Comparison of ENCODE assay signal across 1 cellular context in the genomic region with DNA sequence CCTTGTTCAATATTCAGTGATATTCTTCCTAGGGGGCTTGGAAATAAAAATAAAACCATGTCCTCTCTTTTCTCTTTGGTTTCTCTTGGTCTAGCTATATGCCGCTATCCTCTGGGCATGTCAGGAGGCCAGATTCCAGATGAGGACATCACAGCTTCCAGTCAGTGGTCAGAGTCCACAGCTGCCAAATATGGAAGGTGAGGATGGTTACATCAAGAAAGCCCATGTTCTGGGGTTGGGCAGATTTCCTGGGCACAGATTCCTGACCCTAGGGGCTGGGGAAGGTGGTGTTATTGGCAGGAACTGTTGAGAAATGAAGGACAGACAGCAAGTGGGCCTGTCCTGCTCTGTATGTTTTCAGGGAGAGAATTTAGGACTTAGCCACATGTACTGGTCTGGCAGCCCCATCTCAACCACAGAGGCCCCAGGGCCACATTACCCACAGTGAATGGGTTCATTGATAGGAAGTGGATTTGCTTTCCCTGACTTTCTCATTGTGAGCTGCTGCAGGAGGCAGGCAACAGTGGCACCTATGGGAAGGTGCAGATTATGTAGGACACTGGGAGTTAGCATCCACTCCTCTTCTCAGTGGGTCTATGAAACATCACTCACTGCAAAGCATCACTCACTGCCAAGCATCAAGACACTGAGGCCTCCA.
A peak's percentile ranks its signal among the peaks of the same experiment; 100 is the strongest.
TF ChIP-seq lines count a peak whose summit lies in the region.

No MANE protein-coding gene starts in this region.

TF ChIP-seq in HepG2, 621 proteins besides CTCF, POLR2A, EP300 and RAD21 (continued from another document):
- TF ChIP-seq, protein P1, sequence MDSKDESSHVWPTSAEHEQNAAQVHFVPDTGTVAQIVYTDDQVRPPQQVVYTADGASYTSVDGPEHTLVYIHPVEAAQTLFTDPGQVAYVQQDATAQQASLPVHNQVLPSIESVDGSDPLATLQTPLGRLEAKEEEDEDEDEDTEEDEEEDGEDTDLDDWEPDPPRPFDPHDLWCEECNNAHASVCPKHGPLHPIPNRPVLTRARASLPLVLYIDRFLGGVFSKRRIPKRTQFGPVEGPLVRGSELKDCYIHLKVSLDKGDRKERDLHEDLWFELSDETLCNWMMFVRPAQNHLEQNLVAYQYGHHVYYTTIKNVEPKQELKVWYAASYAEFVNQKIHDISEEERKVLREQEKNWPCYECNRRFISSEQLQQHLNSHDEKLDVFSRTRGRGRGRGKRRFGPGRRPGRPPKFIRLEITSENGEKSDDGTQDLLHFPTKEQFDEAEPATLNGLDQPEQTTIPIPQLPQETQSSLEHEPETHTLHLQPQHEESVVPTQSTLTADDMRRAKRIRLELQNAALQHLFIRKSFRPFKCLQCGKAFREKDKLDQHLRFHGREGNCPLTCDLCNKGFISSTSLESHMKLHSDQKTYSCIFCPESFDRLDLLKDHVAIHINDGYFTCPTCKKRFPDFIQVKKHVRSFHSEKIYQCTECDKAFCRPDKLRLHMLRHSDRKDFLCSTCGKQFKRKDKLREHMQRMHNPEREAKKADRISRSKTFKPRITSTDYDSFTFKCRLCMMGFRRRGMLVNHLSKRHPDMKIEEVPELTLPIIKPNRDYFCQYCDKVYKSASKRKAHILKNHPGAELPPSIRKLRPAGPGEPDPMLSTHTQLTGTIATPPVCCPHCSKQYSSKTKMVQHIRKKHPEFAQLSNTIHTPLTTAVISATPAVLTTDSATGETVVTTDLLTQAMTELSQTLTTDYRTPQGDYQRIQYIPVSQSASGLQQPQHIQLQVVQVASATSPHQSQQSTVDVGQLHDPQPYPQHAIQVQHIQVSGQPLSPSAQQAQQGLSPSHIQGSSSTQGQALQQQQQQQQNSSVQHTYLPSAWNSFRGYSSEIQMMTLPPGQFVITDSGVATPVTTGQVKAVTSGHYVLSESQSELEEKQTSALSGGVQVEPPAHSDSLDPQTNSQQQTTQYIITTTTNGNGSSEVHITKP (CRISPR knock-in tag; IDR thresholded peaks at IDR 0.05; ENCODE audit: low read depth): 0 out of 2 replicates have a peak, but pooled peaks have one; percentile 35
- no peak for TF ChIP-seq NR2F6 (IDR thresholded peaks at IDR 0.05)
- 0 out of 2 replicates have a peak, but pooled peaks have one; percentile 25 for TF ChIP-seq NR2F6 (CRISPR knock-in tag; IDR thresholded peaks at IDR 0.05)
- TF ChIP-seq, protein P2, sequence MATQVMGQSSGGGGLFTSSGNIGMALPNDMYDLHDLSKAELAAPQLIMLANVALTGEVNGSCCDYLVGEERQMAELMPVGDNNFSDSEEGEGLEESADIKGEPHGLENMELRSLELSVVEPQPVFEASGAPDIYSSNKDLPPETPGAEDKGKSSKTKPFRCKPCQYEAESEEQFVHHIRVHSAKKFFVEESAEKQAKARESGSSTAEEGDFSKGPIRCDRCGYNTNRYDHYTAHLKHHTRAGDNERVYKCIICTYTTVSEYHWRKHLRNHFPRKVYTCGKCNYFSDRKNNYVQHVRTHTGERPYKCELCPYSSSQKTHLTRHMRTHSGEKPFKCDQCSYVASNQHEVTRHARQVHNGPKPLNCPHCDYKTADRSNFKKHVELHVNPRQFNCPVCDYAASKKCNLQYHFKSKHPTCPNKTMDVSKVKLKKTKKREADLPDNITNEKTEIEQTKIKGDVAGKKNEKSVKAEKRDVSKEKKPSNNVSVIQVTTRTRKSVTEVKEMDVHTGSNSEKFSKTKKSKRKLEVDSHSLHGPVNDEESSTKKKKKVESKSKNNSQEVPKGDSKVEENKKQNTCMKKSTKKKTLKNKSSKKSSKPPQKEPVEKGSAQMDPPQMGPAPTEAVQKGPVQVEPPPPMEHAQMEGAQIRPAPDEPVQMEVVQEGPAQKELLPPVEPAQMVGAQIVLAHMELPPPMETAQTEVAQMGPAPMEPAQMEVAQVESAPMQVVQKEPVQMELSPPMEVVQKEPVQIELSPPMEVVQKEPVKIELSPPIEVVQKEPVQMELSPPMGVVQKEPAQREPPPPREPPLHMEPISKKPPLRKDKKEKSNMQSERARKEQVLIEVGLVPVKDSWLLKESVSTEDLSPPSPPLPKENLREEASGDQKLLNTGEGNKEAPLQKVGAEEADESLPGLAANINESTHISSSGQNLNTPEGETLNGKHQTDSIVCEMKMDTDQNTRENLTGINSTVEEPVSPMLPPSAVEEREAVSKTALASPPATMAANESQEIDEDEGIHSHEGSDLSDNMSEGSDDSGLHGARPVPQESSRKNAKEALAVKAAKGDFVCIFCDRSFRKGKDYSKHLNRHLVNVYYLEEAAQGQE (IDR thresholded peaks at IDR 0.05; ENCODE audit: borderline replicate concordance in 1 of 2, low read depth in 1 of 2, low read length in 2 of 2): no peak
- TF ChIP-seq SMAD1 (CRISPR knock-in tag; IDR thresholded peaks at IDR 0.05; ENCODE audit: borderline replicate concordance, low read depth): no peak
- peak; percentile 43; the same call in 1 of the 2 replicates for TF ChIP-seq HOXA3 (CRISPR knock-in tag; IDR thresholded peaks at IDR 0.05)
- TF ChIP-seq ZNF546 (CRISPR knock-in tag; conservative IDR thresholded peaks at IDR 0.05): no peak
- peak; percentile 45; the same call in 1 of the 2 replicates for TF ChIP-seq IRF2 (CRISPR knock-in tag; IDR thresholded peaks at IDR 0.05)
- no peak for TF ChIP-seq TCF7 (IDR thresholded peaks at IDR 0.05; ENCODE audit: low read depth)
- TF ChIP-seq, protein P3, sequence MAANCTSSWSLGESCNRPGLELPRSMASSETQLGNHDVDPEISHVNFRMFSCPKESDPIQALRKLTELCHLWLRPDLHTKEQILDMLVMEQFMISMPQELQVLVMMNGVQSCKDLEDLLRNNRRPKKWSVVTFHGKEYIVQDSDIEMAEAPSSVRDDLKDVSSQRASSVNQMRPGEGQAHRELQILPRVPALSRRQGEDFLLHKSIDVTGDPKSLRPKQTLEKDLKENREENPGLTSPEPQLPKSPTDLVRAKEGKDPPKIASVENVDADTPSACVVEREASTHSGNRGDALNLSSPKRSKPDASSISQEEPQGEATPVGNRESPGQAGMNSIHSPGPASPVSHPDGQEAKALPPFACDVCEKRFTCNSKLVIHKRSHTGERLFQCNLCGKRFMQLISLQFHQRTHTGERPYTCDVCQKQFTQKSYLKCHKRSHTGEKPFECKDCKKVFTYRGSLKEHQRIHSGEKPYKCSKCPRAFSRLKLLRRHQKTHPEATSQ (CRISPR knock-in tag; IDR thresholded peaks at IDR 0.05; ENCODE audit: borderline replicate concordance): no peak
- peak; percentile 21; the same call in 1 of the 2 replicates for TF ChIP-seq HMG20A (CRISPR knock-in tag; IDR thresholded peaks at IDR 0.05; ENCODE audit: borderline replicate concordance)
- peak; percentile 74 for TF ChIP-seq HNF4G (IDR thresholded peaks at IDR 0.05; ENCODE audit: borderline replicate concordance, low read depth, low read length)
- peak; percentile 34; the same call in 1 of the 2 replicates for TF ChIP-seq HNF4G (CRISPR knock-in tag; IDR thresholded peaks at IDR 0.05; ENCODE audit: borderline replicate concordance, low read depth)
- peak; percentile 42; the same call in 1 of the 2 replicates for TF ChIP-seq KAT8 (CRISPR knock-in tag; IDR thresholded peaks at IDR 0.05)
- TF ChIP-seq HHEX (CRISPR knock-in tag; IDR thresholded peaks at IDR 0.05): no peak
- TF ChIP-seq ZNF768 (CRISPR knock-in tag; IDR thresholded peaks at IDR 0.05): no peak
- TF ChIP-seq, protein P4, sequence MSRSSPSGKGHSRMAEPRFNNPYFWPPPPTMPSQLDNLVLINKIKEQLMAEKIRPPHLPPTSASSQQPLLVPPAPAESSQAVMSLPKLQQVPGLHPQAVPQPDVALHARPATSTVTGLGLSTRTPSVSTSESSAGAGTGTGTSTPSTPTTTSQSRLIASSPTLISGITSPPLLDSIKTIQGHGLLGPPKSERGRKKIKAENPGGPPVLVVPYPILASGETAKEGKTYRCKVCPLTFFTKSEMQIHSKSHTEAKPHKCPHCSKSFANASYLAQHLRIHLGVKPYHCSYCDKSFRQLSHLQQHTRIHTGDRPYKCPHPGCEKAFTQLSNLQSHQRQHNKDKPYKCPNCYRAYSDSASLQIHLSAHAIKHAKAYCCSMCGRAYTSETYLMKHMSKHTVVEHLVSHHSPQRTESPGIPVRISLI (CRISPR knock-in tag; IDR thresholded peaks at IDR 0.05; ENCODE audit: borderline replicate concordance): no peak
- TF ChIP-seq, protein P5, sequence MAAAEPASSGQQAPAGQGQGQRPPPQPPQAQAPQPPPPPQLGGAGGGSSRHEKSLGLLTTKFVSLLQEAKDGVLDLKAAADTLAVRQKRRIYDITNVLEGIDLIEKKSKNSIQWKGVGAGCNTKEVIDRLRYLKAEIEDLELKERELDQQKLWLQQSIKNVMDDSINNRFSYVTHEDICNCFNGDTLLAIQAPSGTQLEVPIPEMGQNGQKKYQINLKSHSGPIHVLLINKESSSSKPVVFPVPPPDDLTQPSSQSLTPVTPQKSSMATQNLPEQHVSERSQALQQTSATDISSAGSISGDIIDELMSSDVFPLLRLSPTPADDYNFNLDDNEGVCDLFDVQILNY (CRISPR knock-in tag; conservative IDR thresholded peaks at IDR 0.05): no peak
- TF ChIP-seq ZNF136 (CRISPR knock-in tag; IDR thresholded peaks at IDR 0.05; ENCODE audit: low read depth): no peak
- TF ChIP-seq, protein P6, sequence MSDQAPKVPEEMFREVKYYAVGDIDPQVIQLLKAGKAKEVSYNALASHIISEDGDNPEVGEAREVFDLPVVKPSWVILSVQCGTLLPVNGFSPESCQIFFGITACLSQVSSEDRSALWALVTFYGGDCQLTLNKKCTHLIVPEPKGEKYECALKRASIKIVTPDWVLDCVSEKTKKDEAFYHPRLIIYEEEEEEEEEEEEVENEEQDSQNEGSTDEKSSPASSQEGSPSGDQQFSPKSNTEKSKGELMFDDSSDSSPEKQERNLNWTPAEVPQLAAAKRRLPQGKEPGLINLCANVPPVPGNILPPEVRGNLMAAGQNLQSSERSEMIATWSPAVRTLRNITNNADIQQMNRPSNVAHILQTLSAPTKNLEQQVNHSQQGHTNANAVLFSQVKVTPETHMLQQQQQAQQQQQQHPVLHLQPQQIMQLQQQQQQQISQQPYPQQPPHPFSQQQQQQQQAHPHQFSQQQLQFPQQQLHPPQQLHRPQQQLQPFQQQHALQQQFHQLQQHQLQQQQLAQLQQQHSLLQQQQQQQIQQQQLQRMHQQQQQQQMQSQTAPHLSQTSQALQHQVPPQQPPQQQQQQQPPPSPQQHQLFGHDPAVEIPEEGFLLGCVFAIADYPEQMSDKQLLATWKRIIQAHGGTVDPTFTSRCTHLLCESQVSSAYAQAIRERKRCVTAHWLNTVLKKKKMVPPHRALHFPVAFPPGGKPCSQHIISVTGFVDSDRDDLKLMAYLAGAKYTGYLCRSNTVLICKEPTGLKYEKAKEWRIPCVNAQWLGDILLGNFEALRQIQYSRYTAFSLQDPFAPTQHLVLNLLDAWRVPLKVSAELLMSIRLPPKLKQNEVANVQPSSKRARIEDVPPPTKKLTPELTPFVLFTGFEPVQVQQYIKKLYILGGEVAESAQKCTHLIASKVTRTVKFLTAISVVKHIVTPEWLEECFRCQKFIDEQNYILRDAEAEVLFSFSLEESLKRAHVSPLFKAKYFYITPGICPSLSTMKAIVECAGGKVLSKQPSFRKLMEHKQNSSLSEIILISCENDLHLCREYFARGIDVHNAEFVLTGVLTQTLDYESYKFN (CRISPR knock-in tag; conservative IDR thresholded peaks at IDR 0.05): peak; percentile 68
- TF ChIP-seq, protein P7, sequence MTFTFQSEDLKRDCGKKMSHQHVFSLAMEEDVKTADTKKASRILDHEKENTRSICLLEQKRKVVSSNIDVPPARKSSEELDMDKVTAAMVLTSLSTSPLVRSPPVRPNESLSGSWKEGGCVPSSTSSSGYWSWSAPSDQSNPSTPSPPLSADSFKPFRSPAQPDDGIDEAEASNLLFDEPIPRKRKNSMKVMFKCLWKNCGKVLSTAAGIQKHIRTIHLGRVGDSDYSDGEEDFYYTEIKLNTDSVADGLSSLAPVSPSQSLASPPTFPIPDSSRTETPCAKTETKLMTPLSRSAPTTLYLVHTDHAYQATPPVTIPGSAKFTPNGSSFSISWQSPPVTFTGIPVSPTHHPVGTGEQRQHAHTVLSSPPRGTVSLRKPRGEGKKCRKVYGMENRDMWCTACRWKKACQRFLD (CRISPR knock-in tag; IDR thresholded peaks at IDR 0.05; ENCODE audit: borderline replicate concordance): no peak
- 0 out of 2 replicates have a peak, but pooled peaks have one; percentile 32 for TF ChIP-seq MIER3 (CRISPR knock-in tag; IDR thresholded peaks at IDR 0.05; ENCODE audit: borderline replicate concordance)
